Comparison of ENCODE assay signal across 1 cellular context in the genomic region with DNA sequence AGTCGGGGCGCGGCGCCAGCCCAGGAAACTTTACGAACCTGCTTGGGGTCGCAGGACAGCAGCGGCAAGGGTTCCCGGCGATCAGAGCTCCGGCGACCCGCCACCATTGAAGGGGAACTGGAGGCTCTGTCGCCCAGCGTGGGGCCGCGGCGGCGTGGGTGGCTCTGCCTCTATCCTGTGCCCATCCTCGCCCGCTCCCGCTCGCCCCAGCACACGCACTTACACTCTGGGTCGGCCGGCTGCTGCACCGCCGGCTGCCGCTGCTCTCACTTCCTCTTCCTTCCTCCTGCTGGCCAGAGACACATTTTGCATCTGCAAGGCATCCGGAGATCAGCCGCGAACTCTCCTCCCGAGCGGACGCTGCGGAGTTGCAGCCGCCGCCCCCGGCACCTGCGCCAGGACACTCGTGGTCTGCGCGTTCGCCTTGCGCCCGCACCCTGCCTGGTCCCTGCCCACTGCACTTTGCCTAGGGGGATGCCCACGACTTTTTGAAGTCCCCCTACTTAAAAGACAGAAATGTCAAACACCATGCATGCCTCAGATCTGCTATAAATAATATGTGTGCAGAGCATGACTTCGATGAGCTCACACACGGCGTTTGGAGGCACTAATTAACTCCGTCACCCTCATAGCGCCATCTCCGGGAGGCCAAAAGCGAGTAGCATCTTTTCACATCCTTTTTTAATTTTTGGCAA.
TF ChIP-seq lines count a peak whose summit lies in the region.

A gene with protein sequence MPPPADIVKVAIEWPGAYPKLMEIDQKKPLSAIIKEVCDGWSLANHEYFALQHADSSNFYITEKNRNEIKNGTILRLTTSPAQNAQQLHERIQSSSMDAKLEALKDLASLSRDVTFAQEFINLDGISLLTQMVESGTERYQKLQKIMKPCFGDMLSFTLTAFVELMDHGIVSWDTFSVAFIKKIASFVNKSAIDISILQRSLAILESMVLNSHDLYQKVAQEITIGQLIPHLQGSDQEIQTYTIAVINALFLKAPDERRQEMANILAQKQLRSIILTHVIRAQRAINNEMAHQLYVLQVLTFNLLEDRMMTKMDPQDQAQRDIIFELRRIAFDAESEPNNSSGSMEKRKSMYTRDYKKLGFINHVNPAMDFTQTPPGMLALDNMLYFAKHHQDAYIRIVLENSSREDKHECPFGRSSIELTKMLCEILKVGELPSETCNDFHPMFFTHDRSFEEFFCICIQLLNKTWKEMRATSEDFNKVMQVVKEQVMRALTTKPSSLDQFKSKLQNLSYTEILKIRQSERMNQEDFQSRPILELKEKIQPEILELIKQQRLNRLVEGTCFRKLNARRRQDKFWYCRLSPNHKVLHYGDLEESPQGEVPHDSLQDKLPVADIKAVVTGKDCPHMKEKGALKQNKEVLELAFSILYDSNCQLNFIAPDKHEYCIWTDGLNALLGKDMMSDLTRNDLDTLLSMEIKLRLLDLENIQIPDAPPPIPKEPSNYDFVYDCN (minus strand): TSS at position 228 of the 695 bp plus-strand sequence. CDS start 106,174 bp downstream, outside the sequence.

TF ChIP-seq in HepG2, 621 proteins besides CTCF, POLR2A, EP300 and RAD21 (continued from another document):
- TF ChIP-seq, protein P1, sequence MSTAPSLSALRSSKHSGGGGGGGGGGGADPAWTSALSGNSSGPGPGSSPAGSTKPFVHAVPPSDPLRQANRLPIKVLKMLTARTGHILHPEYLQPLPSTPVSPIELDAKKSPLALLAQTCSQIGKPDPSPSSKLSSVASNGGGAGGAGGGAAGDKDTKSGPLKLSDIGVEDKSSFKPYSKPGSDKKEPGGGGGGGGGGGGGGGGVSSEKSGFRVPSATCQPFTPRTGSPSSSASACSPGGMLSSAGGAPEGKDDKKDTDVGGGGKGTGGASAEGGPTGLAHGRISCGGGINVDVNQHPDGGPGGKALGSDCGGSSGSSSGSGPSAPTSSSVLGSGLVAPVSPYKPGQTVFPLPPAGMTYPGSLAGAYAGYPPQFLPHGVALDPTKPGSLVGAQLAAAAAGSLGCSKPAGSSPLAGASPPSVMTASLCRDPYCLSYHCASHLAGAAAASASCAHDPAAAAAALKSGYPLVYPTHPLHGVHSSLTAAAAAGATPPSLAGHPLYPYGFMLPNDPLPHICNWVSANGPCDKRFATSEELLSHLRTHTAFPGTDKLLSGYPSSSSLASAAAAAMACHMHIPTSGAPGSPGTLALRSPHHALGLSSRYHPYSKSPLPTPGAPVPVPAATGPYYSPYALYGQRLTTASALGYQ (CRISPR knock-in tag; IDR thresholded peaks at IDR 0.05): no peak
- TF ChIP-seq ZNF616 (CRISPR knock-in tag; IDR thresholded peaks at IDR 0.05; ENCODE audit: low read depth): no peak
- TF ChIP-seq HNRNPLL (IDR thresholded peaks at IDR 0.05; ENCODE audit: low read depth, low read length, poor library complexity, severe bottlenecking): peak; percentile 79
- TF ChIP-seq RBFOX2 (IDR thresholded peaks at IDR 0.05; ENCODE audit: low read depth, low read length): no peak
- no peak for TF ChIP-seq SMARCC2 (IDR thresholded peaks at IDR 0.05)
- peak; percentile 14 for TF ChIP-seq XRCC5 (optimal IDR thresholded peaks at IDR 0.05; ENCODE audit: low read length)
- no peak for TF ChIP-seq REXO4 (CRISPR knock-in tag; IDR thresholded peaks at IDR 0.05; ENCODE audit: borderline replicate concordance)
- TF ChIP-seq JUND (CRISPR knock-in tag; IDR thresholded peaks at IDR 0.05): no peak
- TF ChIP-seq, protein P2, sequence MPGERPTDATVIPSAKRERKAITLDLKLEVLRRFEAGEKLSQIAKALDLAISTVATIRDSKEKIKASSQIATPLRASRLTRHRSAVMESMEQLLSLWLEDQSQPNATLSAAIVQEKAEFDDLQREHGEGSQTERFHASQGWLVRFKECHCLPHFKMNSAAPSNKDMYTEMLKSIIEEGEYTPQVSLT (CRISPR knock-in tag; IDR thresholded peaks at IDR 0.05; ENCODE audit: borderline replicate concordance, low read depth): no peak
- TF ChIP-seq BRD4 (CRISPR knock-in tag; IDR thresholded peaks at IDR 0.05): no peak
- TF ChIP-seq SALL1 (CRISPR knock-in tag; IDR thresholded peaks at IDR 0.05): 0 out of 2 replicates have a peak, but pooled peaks have one; percentile 12
- peak; percentile 33; the same call in 1 of the 2 replicates for TF ChIP-seq ZNF292 (CRISPR knock-in tag; IDR thresholded peaks at IDR 0.05; ENCODE audit: borderline replicate concordance, low read depth)
- TF ChIP-seq ZNF768 (CRISPR knock-in tag; IDR thresholded peaks at IDR 0.05): peak; percentile 65
- TF ChIP-seq NFYC (CRISPR knock-in tag; IDR thresholded peaks at IDR 0.05): no peak
- TF ChIP-seq, protein P3, sequence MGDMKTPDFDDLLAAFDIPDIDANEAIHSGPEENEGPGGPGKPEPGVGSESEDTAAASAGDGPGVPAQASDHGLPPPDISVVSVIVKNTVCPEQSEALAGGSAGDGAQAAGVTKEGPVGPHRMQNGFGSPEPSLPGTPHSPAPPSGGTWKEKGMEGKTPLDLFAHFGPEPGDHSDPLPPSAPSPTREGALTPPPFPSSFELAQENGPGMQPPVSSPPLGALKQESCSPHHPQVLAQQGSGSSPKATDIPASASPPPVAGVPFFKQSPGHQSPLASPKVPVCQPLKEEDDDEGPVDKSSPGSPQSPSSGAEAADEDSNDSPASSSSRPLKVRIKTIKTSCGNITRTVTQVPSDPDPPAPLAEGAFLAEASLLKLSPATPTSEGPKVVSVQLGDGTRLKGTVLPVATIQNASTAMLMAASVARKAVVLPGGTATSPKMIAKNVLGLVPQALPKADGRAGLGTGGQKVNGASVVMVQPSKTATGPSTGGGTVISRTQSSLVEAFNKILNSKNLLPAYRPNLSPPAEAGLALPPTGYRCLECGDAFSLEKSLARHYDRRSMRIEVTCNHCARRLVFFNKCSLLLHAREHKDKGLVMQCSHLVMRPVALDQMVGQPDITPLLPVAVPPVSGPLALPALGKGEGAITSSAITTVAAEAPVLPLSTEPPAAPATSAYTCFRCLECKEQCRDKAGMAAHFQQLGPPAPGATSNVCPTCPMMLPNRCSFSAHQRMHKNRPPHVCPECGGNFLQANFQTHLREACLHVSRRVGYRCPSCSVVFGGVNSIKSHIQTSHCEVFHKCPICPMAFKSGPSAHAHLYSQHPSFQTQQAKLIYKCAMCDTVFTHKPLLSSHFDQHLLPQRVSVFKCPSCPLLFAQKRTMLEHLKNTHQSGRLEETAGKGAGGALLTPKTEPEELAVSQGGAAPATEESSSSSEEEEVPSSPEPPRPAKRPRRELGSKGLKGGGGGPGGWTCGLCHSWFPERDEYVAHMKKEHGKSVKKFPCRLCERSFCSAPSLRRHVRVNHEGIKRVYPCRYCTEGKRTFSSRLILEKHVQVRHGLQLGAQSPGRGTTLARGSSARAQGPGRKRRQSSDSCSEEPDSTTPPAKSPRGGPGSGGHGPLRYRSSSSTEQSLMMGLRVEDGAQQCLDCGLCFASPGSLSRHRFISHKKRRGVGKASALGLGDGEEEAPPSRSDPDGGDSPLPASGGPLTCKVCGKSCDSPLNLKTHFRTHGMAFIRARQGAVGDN (CRISPR knock-in tag; IDR thresholded peaks at IDR 0.05): peak; percentile 2
- TF ChIP-seq ELF3 (CRISPR knock-in tag; IDR thresholded peaks at IDR 0.05): peak; percentile 56; the same call in 1 of the 2 replicates
- TF ChIP-seq, protein P4, sequence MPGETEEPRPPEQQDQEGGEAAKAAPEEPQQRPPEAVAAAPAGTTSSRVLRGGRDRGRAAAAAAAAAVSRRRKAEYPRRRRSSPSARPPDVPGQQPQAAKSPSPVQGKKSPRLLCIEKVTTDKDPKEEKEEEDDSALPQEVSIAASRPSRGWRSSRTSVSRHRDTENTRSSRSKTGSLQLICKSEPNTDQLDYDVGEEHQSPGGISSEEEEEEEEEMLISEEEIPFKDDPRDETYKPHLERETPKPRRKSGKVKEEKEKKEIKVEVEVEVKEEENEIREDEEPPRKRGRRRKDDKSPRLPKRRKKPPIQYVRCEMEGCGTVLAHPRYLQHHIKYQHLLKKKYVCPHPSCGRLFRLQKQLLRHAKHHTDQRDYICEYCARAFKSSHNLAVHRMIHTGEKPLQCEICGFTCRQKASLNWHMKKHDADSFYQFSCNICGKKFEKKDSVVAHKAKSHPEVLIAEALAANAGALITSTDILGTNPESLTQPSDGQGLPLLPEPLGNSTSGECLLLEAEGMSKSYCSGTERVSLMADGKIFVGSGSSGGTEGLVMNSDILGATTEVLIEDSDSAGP (CRISPR knock-in tag; IDR thresholded peaks at IDR 0.05; ENCODE audit: borderline replicate concordance): peak; percentile 34; the same call in 1 of the 2 replicates
- TF ChIP-seq STAG1 (CRISPR knock-in tag; IDR thresholded peaks at IDR 0.05): peak; percentile 12; the same call in 1 of the 2 replicates
- TF ChIP-seq ZNF777 (CRISPR knock-in tag; IDR thresholded peaks at IDR 0.05): peak; percentile 32; the same call in 1 of the 2 replicates
- TF ChIP-seq CHCHD3 (CRISPR knock-in tag; IDR thresholded peaks at IDR 0.05): no peak
- TF ChIP-seq ETV5 (CRISPR knock-in tag; IDR thresholded peaks at IDR 0.05; ENCODE audit: borderline replicate concordance): 0 out of 2 replicates have a peak, but pooled peaks have one; percentile 22
- TF ChIP-seq, protein P5, sequence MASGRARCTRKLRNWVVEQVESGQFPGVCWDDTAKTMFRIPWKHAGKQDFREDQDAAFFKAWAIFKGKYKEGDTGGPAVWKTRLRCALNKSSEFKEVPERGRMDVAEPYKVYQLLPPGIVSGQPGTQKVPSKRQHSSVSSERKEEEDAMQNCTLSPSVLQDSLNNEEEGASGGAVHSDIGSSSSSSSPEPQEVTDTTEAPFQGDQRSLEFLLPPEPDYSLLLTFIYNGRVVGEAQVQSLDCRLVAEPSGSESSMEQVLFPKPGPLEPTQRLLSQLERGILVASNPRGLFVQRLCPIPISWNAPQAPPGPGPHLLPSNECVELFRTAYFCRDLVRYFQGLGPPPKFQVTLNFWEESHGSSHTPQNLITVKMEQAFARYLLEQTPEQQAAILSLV (CRISPR knock-in tag; IDR thresholded peaks at IDR 0.05; ENCODE audit: borderline replicate concordance): no peak
- TF ChIP-seq ZBTB42 (CRISPR knock-in tag; IDR thresholded peaks at IDR 0.05): no peak
- TF ChIP-seq ZNF350 (CRISPR knock-in tag; IDR thresholded peaks at IDR 0.05; ENCODE audit: borderline replicate concordance, low read depth): no peak
- TF ChIP-seq, protein P6, sequence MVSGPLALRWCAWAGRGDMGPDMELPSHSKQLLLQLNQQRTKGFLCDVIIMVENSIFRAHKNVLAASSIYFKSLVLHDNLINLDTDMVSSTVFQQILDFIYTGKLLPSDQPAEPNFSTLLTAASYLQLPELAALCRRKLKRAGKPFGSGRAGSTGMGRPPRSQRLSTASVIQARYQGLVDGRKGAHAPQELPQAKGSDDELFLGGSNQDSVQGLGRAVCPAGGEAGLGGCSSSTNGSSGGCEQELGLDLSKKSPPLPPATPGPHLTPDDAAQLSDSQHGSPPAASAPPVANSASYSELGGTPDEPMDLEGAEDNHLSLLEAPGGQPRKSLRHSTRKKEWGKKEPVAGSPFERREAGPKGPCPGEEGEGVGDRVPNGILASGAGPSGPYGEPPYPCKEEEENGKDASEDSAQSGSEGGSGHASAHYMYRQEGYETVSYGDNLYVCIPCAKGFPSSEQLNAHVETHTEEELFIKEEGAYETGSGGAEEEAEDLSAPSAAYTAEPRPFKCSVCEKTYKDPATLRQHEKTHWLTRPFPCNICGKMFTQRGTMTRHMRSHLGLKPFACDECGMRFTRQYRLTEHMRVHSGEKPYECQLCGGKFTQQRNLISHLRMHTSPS (CRISPR knock-in tag; IDR thresholded peaks at IDR 0.05; ENCODE audit: low read depth): no peak
- peak; percentile 22; the same call in 1 of the 2 replicates for TF ChIP-seq ZNF264 (CRISPR knock-in tag; IDR thresholded peaks at IDR 0.05)
- no peak for TF ChIP-seq ZNF10 (CRISPR knock-in tag; IDR thresholded peaks at IDR 0.05; ENCODE audit: borderline replicate concordance, low read depth)
- TF ChIP-seq ZFYVE20 (CRISPR knock-in tag; IDR thresholded peaks at IDR 0.05; ENCODE audit: borderline replicate concordance, low read depth): no peak
- TF ChIP-seq ZMYM4 (CRISPR knock-in tag; IDR thresholded peaks at IDR 0.05): no peak
- TF ChIP-seq, protein P7, sequence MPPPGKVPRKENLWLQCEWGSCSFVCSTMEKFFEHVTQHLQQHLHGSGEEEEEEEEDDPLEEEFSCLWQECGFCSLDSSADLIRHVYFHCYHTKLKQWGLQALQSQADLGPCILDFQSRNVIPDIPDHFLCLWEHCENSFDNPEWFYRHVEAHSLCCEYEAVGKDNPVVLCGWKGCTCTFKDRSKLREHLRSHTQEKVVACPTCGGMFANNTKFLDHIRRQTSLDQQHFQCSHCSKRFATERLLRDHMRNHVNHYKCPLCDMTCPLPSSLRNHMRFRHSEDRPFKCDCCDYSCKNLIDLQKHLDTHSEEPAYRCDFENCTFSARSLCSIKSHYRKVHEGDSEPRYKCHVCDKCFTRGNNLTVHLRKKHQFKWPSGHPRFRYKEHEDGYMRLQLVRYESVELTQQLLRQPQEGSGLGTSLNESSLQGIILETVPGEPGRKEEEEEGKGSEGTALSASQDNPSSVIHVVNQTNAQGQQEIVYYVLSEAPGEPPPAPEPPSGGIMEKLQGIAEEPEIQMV (CRISPR knock-in tag; IDR thresholded peaks at IDR 0.05; ENCODE audit: low read depth): peak; percentile 70; the same call in 1 of the 2 replicates
